In genomic region chrX:133575501-133575900, GRCh38 we compare ENCODE assay signal across 30 cellular contexts.
"Had no signal": no experiment of that assay in that cellular context is flagged by ENCODE, and none has a peak within 500 bp of the region (broad histone marks: within the 10 kb centered on the region; RNA-seq: fewer than 3 reads in every experiment).

No MANE protein-coding gene starts in this region.

- H3K4me3 Mint-ChIP-seq: naive thymus-derived CD4-positive, alpha-beta T cell; natural killer cell; nephron progenitor cell; neural crest cell; stimulated activated memory B cell treated with anti-CD40 and anti-IgM and Interleukin-4, amounts not matched to agents 10 μg/mL and 1 μg/mL and 100 μg/mL, for 72 hours; stimulated activated naive CD8-positive, alpha-beta T cell treated with anti-CD3 and anti-CD28 coated beads, Interleukin-15, amount 100 ng/mL, for 72 hours; type B pancreatic cell had no signal

- H3K27me3 Mint-ChIP-seq: progenitor cell of endocrine pancreas; stimulated activated memory B cell treated with anti-CD40 and anti-IgM and Interleukin-4, amounts not matched to agents 10 μg/mL and 1 μg/mL and 100 μg/mL, for 72 hours; stimulated activated naive CD8-positive, alpha-beta T cell treated with anti-CD3 and anti-CD28 coated beads, Interleukin-15, amount 100 ng/mL, for 72 hours; type B pancreatic cell had no signal

- H3K27me3 ChIP-seq: neutrophil, ovary, spleen, suprapubic skin, testis, tibial artery, transverse colon, upper lobe of right lung had no signal

- H3K9ac ChIP-seq: parathyroid adenoma had no signal

- H3K4me1 ChIP-seq: parathyroid adenoma, psoas muscle, spleen, suprapubic skin, testis, tibial artery, transverse colon, upper lobe of right lung, uterus had no signal

- H3K27ac Mint-ChIP-seq: naive thymus-derived CD4-positive, alpha-beta T cell; natural killer cell; nephron progenitor cell; progenitor cell of endocrine pancreas; stimulated activated memory B cell treated with anti-CD40 and anti-IgM and Interleukin-4, amounts not matched to agents 10 μg/mL and 1 μg/mL and 100 μg/mL, for 72 hours; type B pancreatic cell had no signal

- H2AFZ ChIP-seq: parathyroid adenoma had no signal

- DNase-seq: naive thymus-derived CD4-positive, alpha-beta T cell; natural killer cell; nephron progenitor cell; ovary; posterior cingulate gyrus; psoas muscle; right cardiac atrium; small intestine; spleen; stimulated activated CD4-positive, alpha-beta T cell treated with anti-CD3 and anti-CD28 coated beads, Interleukin-12 subunit alpha, Interleukin-12 subunit beta, amount 100 ng/mL, for 4 hours; stimulated activated CD4-positive, alpha-beta T cell treated with anti-CD3 and anti-CD28 coated beads, Interleukin-1b, Interleukin-23, amount 100 ng/mL, for 48 hours; stimulated activated CD4-positive, alpha-beta T cell treated with anti-CD3 and anti-CD28 coated beads, Interleukin-4, amount 100 ng/mL, for 1 hour; stimulated activated CD4-positive, alpha-beta T cell treated with anti-CD3 and anti-CD28 coated beads, Interleukin-4, amount 100 ng/mL, for 4 hours; stimulated activated CD8-positive, alpha-beta memory T cell treated with anti-CD3 and anti-CD28 coated beads, Interleukin-4, amount 100 ng/mL, for 48 hours; stimulated activated naive CD4-positive, alpha-beta T cell; stimulated activated naive CD8-positive, alpha-beta T cell treated with anti-CD3 and anti-CD28 coated beads, Interleukin-15, amount 100 ng/mL, for 72 hours; stimulated activated naive CD8-positive, alpha-beta T cell treated with anti-CD3 and anti-CD28 coated beads, Interleukin-15, Interleukin-2, amounts not matched to agents 100 U/mL and 50 U/mL, for 24 hours; testis; tibial artery; transverse colon; upper lobe of right lung; uterus had no signal

- H3K27ac ChIP-seq: neutrophil, ovary, parathyroid adenoma, psoas muscle, spleen, suprapubic skin, testis, tibial artery, transverse colon, upper lobe of right lung had no signal

- H3K9me3 ChIP-seq: neutrophil, ovary, suprapubic skin, testis, tibial artery, transverse colon, upper lobe of right lung, uterus had no signal

- H3K4me1 Mint-ChIP-seq: naive thymus-derived CD4-positive, alpha-beta T cell; natural killer cell; neural crest cell; stimulated activated memory B cell treated with anti-CD40 and anti-IgM and Interleukin-4, amounts not matched to agents 10 μg/mL and 1 μg/mL and 100 μg/mL, for 72 hours; stimulated activated naive CD8-positive, alpha-beta T cell treated with anti-CD3 and anti-CD28 coated beads, Interleukin-15, amount 100 ng/mL, for 72 hours had no signal

- H3K4me3 ChIP-seq: ovary, psoas muscle, spleen, suprapubic skin, testis, tibial artery, transverse colon, upper lobe of right lung, uterus had no signal

- ATAC-seq: naive thymus-derived CD4-positive, alpha-beta T cell; natural killer cell; psoas muscle; right cardiac atrium; sciatic nerve; stimulated activated memory B cell treated with anti-CD40 and anti-IgM and Interleukin-4, amounts not matched to agents 10 μg/mL and 1 μg/mL and 100 μg/mL, for 72 hours; stimulated activated naive CD8-positive, alpha-beta T cell treated with anti-CD3 and anti-CD28 coated beads, Interleukin-15, amount 100 ng/mL, for 72 hours; stimulated activated naive CD8-positive, alpha-beta T cell treated with anti-CD3 and anti-CD28 coated beads, Interleukin-15, Interleukin-2, amounts not matched to agents 100 U/mL and 50 U/mL, for 24 hours; upper lobe of right lung had no signal

- H3K9me3 Mint-ChIP-seq: natural killer cell had no signal

- H3K79me2 ChIP-seq: parathyroid adenoma had no signal

- H3K36me3 Mint-ChIP-seq: natural killer cell; stimulated activated memory B cell treated with anti-CD40 and anti-IgM and Interleukin-4, amounts not matched to agents 10 μg/mL and 1 μg/mL and 100 μg/mL, for 72 hours had no signal

- FAIRE-seq: small intestine had no signal

- H3K36me3 ChIP-seq: neutrophil, ovary, spleen, suprapubic skin, tibial artery, transverse colon, upper lobe of right lung, uterus had no signal
